8 cellular contexts compared by ENCODE assay signal in genomic region chr5:67003373-67003905, GRCh38.
DNase-seq lines count a peak whose midpoint lies in the region; ATAC-seq, FAIRE-seq and TF ChIP-seq lines count a peak whose summit lies in the region.

No MANE protein-coding gene starts in this region.

- dilution Hi-C loops in endothelial cell of umbilical vein (cut with MboI; ENCODE audit: extremely low pct_ligation_motif_present, low sequenced_read_pairs): no loop called here

- H3K36me3 ChIP-seq in DND-41 (ENCODE audit: insufficient read depth, low read length) (no peaks in the 10 kb centered on the region), endothelial cell of umbilical vein (ENCODE audit: control insufficient read depth in 2 of 2, extremely low read depth in 1 of 2, insufficient read depth in 2 of 2, low read length in 2 of 2) (no peaks in the 10 kb centered on the region), ovary (no peaks in the 10 kb centered on the region)

- no peak for TF ChIP-seq EP300 in ovary (IDR thresholded peaks at IDR 0.05)

- ATAC-seq in DND-41 (ENCODE audit: insufficient read depth, low read depth): no peak
- no peak for ATAC-seq in GM19467 (IDR thresholded peaks at IDR 0.05; ENCODE audit: unreplicated experiment)
- no peak for ATAC-seq in HG03520 (IDR thresholded peaks at IDR 0.05; ENCODE audit: unreplicated experiment)
- ATAC-seq in esophagus mucosa: no peak

- no peaks in the 10 kb centered on the region for H3K27me3 ChIP-seq in DND-41 (ENCODE audit: insufficient read depth, low read length, poor library complexity)
- no peaks in the 10 kb centered on the region for H3K27me3 ChIP-seq in endothelial cell of umbilical vein (ENCODE audit: control insufficient read depth in 2 of 2, insufficient read depth in 2 of 2, low read length in 2 of 2)
- no peaks in the 10 kb centered on the region for H3K27me3 ChIP-seq in ovary

- no peaks in the 10 kb centered on the region for H3K9me1 ChIP-seq in endothelial cell of umbilical vein (replicated peaks; ENCODE audit: control insufficient read depth, extremely low read depth, insufficient read depth, low read length)

- TF ChIP-seq POLR2A in endothelial cell of umbilical vein (IDR thresholded peaks at IDR 0.05; ENCODE audit: low read depth, low read length) (no peak), ovary (IDR thresholded peaks at IDR 0.05) (no peak)

- WGBS in ovary, 3 donors: 11% methylated on average over 6 of the region's 6 CpGs

- H3K9ac ChIP-seq in DND-41 (ENCODE audit: low read depth, low read length) (peak overlapping the region; percentile 70), endothelial cell of umbilical vein (replicated peaks; ENCODE audit: extremely low read depth, insufficient read depth, low read length) (peak overlapping the region; percentile 97)

- H3K79me2 ChIP-seq in DND-41 (ENCODE audit: insufficient read depth, low read length) (peaks cover 4% of the 10 kb centered on the region; the same call in 1 of the 2 replicates), endothelial cell of umbilical vein (ENCODE audit: control insufficient read depth, insufficient read depth, low read length) (peaks cover 36% of the 10 kb centered on the region)

- H3K9me3 ChIP-seq in DND-41 (ENCODE audit: insufficient read depth, low read length, severe bottlenecking): no peaks in the 10 kb centered on the region
- no peaks in the 10 kb centered on the region for H3K9me3 ChIP-seq in endothelial cell of umbilical vein (replicated peaks; ENCODE audit: control insufficient read depth, insufficient read depth, low read length)
- H3K9me3 ChIP-seq in ovary: no peaks in the 10 kb centered on the region

- no peak for FAIRE-seq in endothelial cell of umbilical vein (lab: Jason Lieb, UNC)

- intact Hi-C loops in endothelial cell of umbilical vein (cut with micrococcal nuclease): loop anchor here (5.0 to 10.0 kb wide), 2 partner anchors 79 to 301 kb away; no protein-coding TSS in a partner anchor
- intact Hi-C loops in ovary (cut with DNase I): no loop called here

- H3K27ac ChIP-seq in DND-41 (ENCODE audit: low read length) (peak overlapping the region; percentile 1; the same call in 1 of the 2 replicates), endothelial cell of umbilical vein (ENCODE audit: insufficient read depth, low read depth, low read length) (peak overlapping the region; percentile 94), ovary (peak overlapping the region; percentile 56 to 69)

- TF ChIP-seq CTCF in DND-41 (IDR thresholded peaks at IDR 0.05; ENCODE audit: borderline replicate concordance, extremely low read depth, low read length, poor library complexity, severe bottlenecking): no peak
- TF ChIP-seq CTCF in endothelial cell of umbilical vein (IDR thresholded peaks at IDR 0.05; ENCODE audit: extremely low read depth in 1 of 2, insufficient read depth in 1 of 2, low read depth in 1 of 2, low read length in 2 of 2): no peak
- TF ChIP-seq CTCF in ovary (IDR thresholded peaks at IDR 0.05): no peak

- BruUV-seq in endothelial cell of umbilical vein (replicated peaks; lab: Mats Ljungman, UMichigan): TSS peak; percentile 74

- H2AFZ ChIP-seq in DND-41 (ENCODE audit: low read depth, low read length): peak overlapping the region; percentile 93
- peak overlapping the region; percentile 13 for H2AFZ ChIP-seq in endothelial cell of umbilical vein (ENCODE audit: low read depth, low read length)

- H3K4me3 ChIP-seq in DND-41 (ENCODE audit: low read depth in 1 of 2, low read length in 2 of 2) (peak overlapping the region in 1 of 2 experiments; percentile 85; a peak in 3 of 4 replicates), endothelial cell of umbilical vein (replicated peaks in 1 of 3; ENCODE audit: insufficient read depth in 1 of 3, low read depth in 1 of 3, low read length in 3 of 3) (peak overlapping the region in 2 of 3 experiments; percentile 49 to 52), ovary (peak overlapping the region; percentile 61)

- H3K4me2 ChIP-seq in DND-41 (ENCODE audit: insufficient read depth, low read length) (peak overlapping the region; percentile 96), endothelial cell of umbilical vein (ENCODE audit: insufficient read depth, low read length) (peak overlapping the region; percentile 54)

- POLR2A ChIA-PET in endothelial cell of umbilical vein (lab: Charles Lee): interaction anchor here (1.1 to 2.7 kb wide), 2 partner anchors 10 to 11 kb away, joined by 3 to 45 read pairs; no protein-coding TSS in a partner anchor

- H4K20me1 ChIP-seq in DND-41 (ENCODE audit: insufficient read depth, low read length) (no peaks in the 10 kb centered on the region), endothelial cell of umbilical vein (replicated peaks; ENCODE audit: control insufficient read depth, extremely low read depth, insufficient read depth, low read length) (no peaks in the 10 kb centered on the region)

- CTCF ChIA-PET in endothelial cell of umbilical vein (lab: Charles Lee): interaction anchor here (1.0 to 3.2 kb wide), 4 partner anchors 9 to 189 kb away, joined by 3 to 17 read pairs (median 9); no protein-coding TSS in a partner anchor

- DNase-seq in DND-41 (no peak), OCI-M2 (lab: John Stamatoyannopoulos, UW; ENCODE audit: unreplicated experiment) (peak; percentile 14), endothelial cell of umbilical vein (ENCODE audit: low read depth, low spot score) (no peak), ovary (no peak), H4 (ENCODE audit: low spot score) (no peak)

- H3K4me1 ChIP-seq in DND-41 (ENCODE audit: insufficient read depth, low read length): peaks cover 33% of the 10 kb centered on the region
- H3K4me1 ChIP-seq in endothelial cell of umbilical vein (ENCODE audit: control insufficient read depth, extremely low read depth, insufficient read depth, low read length): peaks cover 34% of the 10 kb centered on the region
- peaks cover 5% of the 10 kb centered on the region for H3K4me1 ChIP-seq in ovary (ENCODE audit: insufficient read depth)

TF ChIP-seq in endothelial cell of umbilical vein, 7 proteins besides CTCF, POLR2A, EP300 and RAD21:
- no peak for TF ChIP-seq MYC (IDR thresholded peaks at IDR 0.05; ENCODE audit: low read depth, low read length)
- no peak for TF ChIP-seq MAX (IDR thresholded peaks at IDR 0.05; ENCODE audit: insufficient read depth, insufficient read length)
- no peak for TF ChIP-seq EZH2 (IDR thresholded peaks at IDR 0.05; ENCODE audit: borderline replicate concordance, low read depth, low read length, severe bottlenecking)

Comparison
In these comparisons a context has a peak if more than half of its experiments do, and no peak if none do; other contexts are left out.
1. H3K27ac ChIP-seq: peak in every context shown above with its lines; median percentile 94 in endothelial cell of umbilical vein; 62 in ovary; 1 in DND-41.